8 cellular contexts compared by ENCODE assay signal in genomic region chr10:86693721-86694369, GRCh38. TPM values are rescaled to one million over a fixed set of nuclear protein-coding genes. Genes with fewer than 3 reads are reported as not detected.
DNase-seq lines count a peak whose midpoint lies in the region; ATAC-seq and TF ChIP-seq lines count a peak whose summit lies in the region.

No MANE protein-coding gene starts in this region.

- CTCF ChIA-PET in CD8-positive, alpha-beta memory T cell (lab: Charles Lee), result interaction anchor here (0.7 to 2.7 kb wide), 8 partner anchors 8 to 245 kb away, joined by 3 to 11 read pairs (median 3); no protein-coding TSS in a partner anchor

- H3K9me3 Mint-ChIP-seq in CD8-positive, alpha-beta memory T cell, result no peaks in the 10 kb centered on the region
- H3K9me3 Mint-ChIP-seq in HFFc6, result no peaks in the 10 kb centered on the region

- DNase-seq in CD8-positive, alpha-beta memory T cell, result peak in 3 of 5 donors; percentile 10 to 58 (median 18)
- DNase-seq in HFFc6 (peak; percentile 43), T-helper 17 cell (peak in 1 of 3 donors; percentile 14), lung microvascular endothelial cell (ENCODE audit: low read depth in 2 of 2) (peak; percentile 42 to 43), vagina (ENCODE audit: extremely low spot score in 2 of 2) (no peak), DMS153 (lab: John Stamatoyannopoulos, UW) (no peak)
- DNase-seq in central memory CD4-positive, alpha-beta T cell, result peak; percentile 16

- no peaks in the 10 kb centered on the region for H3K27me3 ChIP-seq in CD8-positive, alpha-beta memory T cell (ENCODE audit: insufficient read depth, low read length, poor library complexity, severe bottlenecking)
- no peaks in the 10 kb centered on the region for H3K27me3 ChIP-seq in vagina

- H3K27me3 Mint-ChIP-seq in CD8-positive, alpha-beta memory T cell, result peaks cover 0 to 2% of the 10 kb centered on the region in 2 donors
- H3K27me3 Mint-ChIP-seq in HFFc6 (ENCODE audit: insufficient read depth) (peaks cover 3% of the 10 kb centered on the region; the same call in 1 of the 2 replicates), T-helper 17 cell (no peaks in the 10 kb centered on the region)

- POLR2A ChIA-PET in CD8-positive, alpha-beta memory T cell (lab: Charles Lee), result no interaction called here

- TF ChIP-seq CTCF in HFFc6 (IDR thresholded peaks at IDR 0.05), result peak; percentile 86
- peak in 2 of 3 experiments; percentile 29 to 42 for TF ChIP-seq CTCF in vagina (IDR thresholded peaks at IDR 0.05)

- H3K4me3 ChIP-seq in CD8-positive, alpha-beta memory T cell (ENCODE audit: low read length), result no peak overlapping the region
- H3K4me3 ChIP-seq in vagina, result no peak overlapping the region

- H3K4me1 ChIP-seq in CD8-positive, alpha-beta memory T cell (ENCODE audit: insufficient read depth, low read length), result no peaks in the 10 kb centered on the region
- H3K4me1 ChIP-seq in vagina, result no peaks in the 10 kb centered on the region

- H3K27ac ChIP-seq in CD8-positive, alpha-beta memory T cell (ENCODE audit: low read depth, low read length), result no peak overlapping the region
- H3K27ac ChIP-seq in vagina, result peak overlapping the region; percentile 16

- no peak overlapping the region for H3K4me3 Mint-ChIP-seq in CD8-positive, alpha-beta memory T cell
- no peak overlapping the region for H3K4me3 Mint-ChIP-seq in HFFc6
- H3K4me3 Mint-ChIP-seq in T-helper 17 cell, result no peak overlapping the region

- H3K36me3 Mint-ChIP-seq in CD8-positive, alpha-beta memory T cell, result no peaks in the 10 kb centered on the region
- H3K36me3 Mint-ChIP-seq in HFFc6 (ENCODE audit: low read depth) (no peaks in the 10 kb centered on the region), T-helper 17 cell (ENCODE audit: low read depth) (no peaks in the 10 kb centered on the region)

- no peak overlapping the region for H3K27ac Mint-ChIP-seq in CD8-positive, alpha-beta memory T cell
- H3K27ac Mint-ChIP-seq in HFFc6 (no peak overlapping the region), T-helper 17 cell (peak overlapping the region; percentile 47)

- intact Hi-C loops in vagina (cut with DNase I), result no loop called here

- peaks cover under 1 to 3% (median 1%) of the 10 kb centered on the region in 3 donors for H3K4me1 Mint-ChIP-seq in CD8-positive, alpha-beta memory T cell
- H3K4me1 Mint-ChIP-seq in HFFc6 (ENCODE audit: low read depth), result peaks cover 12% of the 10 kb centered on the region
- H3K4me1 Mint-ChIP-seq in T-helper 17 cell, result peaks cover 6% of the 10 kb centered on the region

- peak; percentile 59 for ATAC-seq in T-helper 17 cell
- ATAC-seq in HG02870 (IDR thresholded peaks at IDR 0.05; ENCODE audit: unreplicated experiment), result no peak

- no peaks in the 10 kb centered on the region for H3K9me3 ChIP-seq in CD8-positive, alpha-beta memory T cell (ENCODE audit: low read length)
- H3K9me3 ChIP-seq in T-helper 17 cell (ENCODE audit: control insufficient read depth, low read length, poor library complexity, severe bottlenecking), result no peaks in the 10 kb centered on the region
- H3K9me3 ChIP-seq in vagina, result no peaks in the 10 kb centered on the region

- TF ChIP-seq POLR2A in vagina (IDR thresholded peaks at IDR 0.05), result no peak

- H3K36me3 ChIP-seq in CD8-positive, alpha-beta memory T cell (ENCODE audit: insufficient read depth, low read length), result no peaks in the 10 kb centered on the region
- H3K36me3 ChIP-seq in vagina, result no peaks in the 10 kb centered on the region

RNA-seq across cellular contexts. Expression of gene LDB3, which starts 25.5 kb away (rescaled TPM):
- under 1 TPM; 0.04 to 0.07 TPM for total RNA-seq in CD8-positive, alpha-beta memory T cell
- polyA plus RNA-seq in CD8-positive, alpha-beta memory T cell, result not detected
- total RNA-seq in HFFc6 (2021; fragmentation: NEBNext Ultra II Directional; extraction: Animal tissue kit (Norgen Biotek cat#: 25700)), result 1 to 10 TPM in 1 of 6 experiments, under 1 TPM in 5; 0.55 to 1.3 (median 0.66) TPM
- total RNA-seq in T-helper 17 cell (not detected), lung microvascular endothelial cell (not detected in 2 replicates), vagina (4.7 TPM)

RNA-seq across cellular contexts. Expression of gene OPN4, which starts 39.5 kb away (rescaled TPM):
- total RNA-seq in CD8-positive, alpha-beta memory T cell, result not detected
- polyA plus RNA-seq in CD8-positive, alpha-beta memory T cell, result not detected
- total RNA-seq in HFFc6 (2021; fragmentation: NEBNext Ultra II Directional; extraction: Animal tissue kit (Norgen Biotek cat#: 25700)), result not detected
- total RNA-seq in T-helper 17 cell, result not detected
- total RNA-seq in lung microvascular endothelial cell, result not detected in 2 replicates
- not detected for total RNA-seq in vagina

Comparison
In these comparisons a context has a peak if more than half of its experiments do, and no peak if none do; other contexts are left out.
1. DNase-seq: peak in CD8-positive, alpha-beta memory T cell (3 of 5), HFFc6 (single experiment), central memory CD4-positive, alpha-beta T cell (single experiment) and lung microvascular endothelial cell (2 of 2); none in vagina (0 of 2) and DMS153 (single experiment).